In genomic region chr13:44609137-44609536, GRCh38 we compare ENCODE assay signal across 1 cellular context.
TF ChIP-seq lines count a peak whose summit lies in the region.

No MANE protein-coding gene starts in this region.

TF ChIP-seq in WTC11, 78 proteins besides CTCF, POLR2A, EP300 and RAD21 (continued from another document):
- no peak for TF ChIP-seq PRDM15 (CRISPR knock-in tag; IDR thresholded peaks at IDR 0.05)
- TF ChIP-seq FOXJ3 (CRISPR knock-in tag; IDR thresholded peaks at IDR 0.05; ENCODE audit: borderline replicate concordance), result no peak
- TF ChIP-seq ZNF671 (CRISPR knock-in tag; IDR thresholded peaks at IDR 0.05), result no peak
- TF ChIP-seq USF2 (CRISPR knock-in tag; IDR thresholded peaks at IDR 0.05), result peak; percentile 73
- TF ChIP-seq STAT6 (CRISPR knock-in tag; conservative IDR thresholded peaks at IDR 0.05; ENCODE audit: low read depth), result no peak
- TF ChIP-seq USF1 (CRISPR knock-in tag; IDR thresholded peaks at IDR 0.05), result peak; percentile 52; the same call in 1 of the 2 replicates
- no peak for TF ChIP-seq NR3C1 (CRISPR knock-in tag; conservative IDR thresholded peaks at IDR 0.05; ENCODE audit: low read depth)
- no peak for TF ChIP-seq NR1H2 (CRISPR knock-in tag; IDR thresholded peaks at IDR 0.05)
